Comparison of ENCODE assay signal across 1 cellular context in genomic region chr13:93248627-93249047, GRCh38.
TF ChIP-seq lines count a peak whose summit lies in the region.

No MANE protein-coding gene starts in this region.

TF ChIP-seq in HepG2, 621 proteins besides CTCF, POLR2A, EP300 and RAD21 (continued from another document and continues in another):
- TF ChIP-seq TARDBP (CRISPR knock-in tag; IDR thresholded peaks at IDR 0.05) (peak; percentile 80; the same call in 1 of the 2 replicates), SOX5 (CRISPR knock-in tag; IDR thresholded peaks at IDR 0.05; ENCODE audit: borderline replicate concordance) (peak; percentile 70), ZNF629 (CRISPR knock-in tag; conservative IDR thresholded peaks at IDR 0.05) (0 out of 2 replicates have a peak, but pooled peaks have one; percentile 37), SMAD3 (CRISPR knock-in tag; IDR thresholded peaks at IDR 0.05) (peak; percentile 90), YEATS2 (CRISPR knock-in tag; IDR thresholded peaks at IDR 0.05; ENCODE audit: borderline replicate concordance) (peak; percentile 18; the same call in 1 of the 2 replicates), ZNF691 (CRISPR knock-in tag; IDR thresholded peaks at IDR 0.05; ENCODE audit: borderline replicate concordance, low read depth) (peak; percentile 71; the same call in 1 of the 2 replicates), ZNF232 (CRISPR knock-in tag; IDR thresholded peaks at IDR 0.05; ENCODE audit: borderline replicate concordance) (no peak; the same call in 1 of the 2 replicates), RXRA (CRISPR knock-in tag; IDR thresholded peaks at IDR 0.05) (peak; percentile 23; the same call in 1 of the 2 replicates), ZNF674 (CRISPR knock-in tag; IDR thresholded peaks at IDR 0.05; ENCODE audit: low read depth) (no peak), ZSCAN31 (CRISPR knock-in tag; IDR thresholded peaks at IDR 0.05; ENCODE audit: low read depth) (peak; percentile 71), ZFP37 (CRISPR knock-in tag; IDR thresholded peaks at IDR 0.05; ENCODE audit: borderline replicate concordance) (peak; percentile 72; the same call in 1 of the 2 replicates), ZFP91 (CRISPR knock-in tag; IDR thresholded peaks at IDR 0.05; ENCODE audit: borderline replicate concordance) (peak; percentile 82), ZNF710 (CRISPR knock-in tag; IDR thresholded peaks at IDR 0.05; ENCODE audit: borderline replicate concordance) (peak; percentile 67; the same call in 1 of the 2 replicates), ZKSCAN1 (IDR thresholded peaks at IDR 0.05; ENCODE audit: low read length) (peak; percentile 63; the same call in 1 of the 2 replicates), DR1 (CRISPR knock-in tag; IDR thresholded peaks at IDR 0.05) (no peak), E2F1 (CRISPR knock-in tag; IDR thresholded peaks at IDR 0.05) (no peak), RFXAP (CRISPR knock-in tag; IDR thresholded peaks at IDR 0.05; ENCODE audit: borderline replicate concordance) (peak; percentile 75; the same call in 1 of the 2 replicates), ZNF703 (CRISPR knock-in tag; IDR thresholded peaks at IDR 0.05; ENCODE audit: borderline replicate concordance) (no peak), ZSCAN25 (CRISPR knock-in tag; IDR thresholded peaks at IDR 0.05) (peak; percentile 40; the same call in 1 of the 2 replicates), KLF16 (CRISPR knock-in tag; IDR thresholded peaks at IDR 0.05) (peak in 1 of 2 experiments; percentile 80; a peak in 2 of 4 replicates), TFE3 (CRISPR knock-in tag; IDR thresholded peaks at IDR 0.05) (peak; percentile 80), NFKB2 (CRISPR knock-in tag; IDR thresholded peaks at IDR 0.05; ENCODE audit: borderline replicate concordance) (peak; percentile 55; the same call in 1 of the 2 replicates), ZNF646 (CRISPR knock-in tag; IDR thresholded peaks at IDR 0.05) (no peak), ZNF557 (CRISPR knock-in tag; IDR thresholded peaks at IDR 0.05) (0 out of 2 replicates have a peak, but pooled peaks have one; percentile 71), FOSL1 (CRISPR knock-in tag; IDR thresholded peaks at IDR 0.05; ENCODE audit: borderline replicate concordance) (no peak), TBP (CRISPR knock-in tag; IDR thresholded peaks at IDR 0.05) (no peak), ZFY (CRISPR knock-in tag; IDR thresholded peaks at IDR 0.05) (no peak; the same call in none of the 2 replicates), FOXA1 (IDR thresholded peaks at IDR 0.05) (no peak), FOXA1 (CRISPR knock-in tag; IDR thresholded peaks at IDR 0.05) (peak; percentile 41; the same call in 1 of the 2 replicates), ZFP90 (CRISPR knock-in tag; IDR thresholded peaks at IDR 0.05; ENCODE audit: borderline replicate concordance) (peak; percentile 69; the same call in 1 of the 2 replicates), ZBTB8A (CRISPR knock-in tag; IDR thresholded peaks at IDR 0.05; ENCODE audit: borderline replicate concordance, low read depth) (no peak), ZFX (CRISPR knock-in tag; IDR thresholded peaks at IDR 0.05; ENCODE audit: low read depth) (peak; percentile 77), ZBTB39 (CRISPR knock-in tag; IDR thresholded peaks at IDR 0.05) (0 out of 2 replicates have a peak, but pooled peaks have one; percentile 29), ISL2 (CRISPR knock-in tag; IDR thresholded peaks at IDR 0.05) (peak; percentile 76), FOXO1 (CRISPR knock-in tag; IDR thresholded peaks at IDR 0.05) (peak; percentile 68; the same call in 1 of the 2 replicates), FOXA3 (CRISPR knock-in tag; IDR thresholded peaks at IDR 0.05) (peak; percentile 65), PBX2 (CRISPR knock-in tag; IDR thresholded peaks at IDR 0.05) (no peak), TIGD3 (CRISPR knock-in tag; IDR thresholded peaks at IDR 0.05; ENCODE audit: borderline replicate concordance) (peak; percentile 82; the same call in 1 of the 2 replicates), HINFP (CRISPR knock-in tag; IDR thresholded peaks at IDR 0.05; ENCODE audit: low read depth) (no peak)
